11 cellular contexts compared by ENCODE assay signal in the genomic region with DNA sequence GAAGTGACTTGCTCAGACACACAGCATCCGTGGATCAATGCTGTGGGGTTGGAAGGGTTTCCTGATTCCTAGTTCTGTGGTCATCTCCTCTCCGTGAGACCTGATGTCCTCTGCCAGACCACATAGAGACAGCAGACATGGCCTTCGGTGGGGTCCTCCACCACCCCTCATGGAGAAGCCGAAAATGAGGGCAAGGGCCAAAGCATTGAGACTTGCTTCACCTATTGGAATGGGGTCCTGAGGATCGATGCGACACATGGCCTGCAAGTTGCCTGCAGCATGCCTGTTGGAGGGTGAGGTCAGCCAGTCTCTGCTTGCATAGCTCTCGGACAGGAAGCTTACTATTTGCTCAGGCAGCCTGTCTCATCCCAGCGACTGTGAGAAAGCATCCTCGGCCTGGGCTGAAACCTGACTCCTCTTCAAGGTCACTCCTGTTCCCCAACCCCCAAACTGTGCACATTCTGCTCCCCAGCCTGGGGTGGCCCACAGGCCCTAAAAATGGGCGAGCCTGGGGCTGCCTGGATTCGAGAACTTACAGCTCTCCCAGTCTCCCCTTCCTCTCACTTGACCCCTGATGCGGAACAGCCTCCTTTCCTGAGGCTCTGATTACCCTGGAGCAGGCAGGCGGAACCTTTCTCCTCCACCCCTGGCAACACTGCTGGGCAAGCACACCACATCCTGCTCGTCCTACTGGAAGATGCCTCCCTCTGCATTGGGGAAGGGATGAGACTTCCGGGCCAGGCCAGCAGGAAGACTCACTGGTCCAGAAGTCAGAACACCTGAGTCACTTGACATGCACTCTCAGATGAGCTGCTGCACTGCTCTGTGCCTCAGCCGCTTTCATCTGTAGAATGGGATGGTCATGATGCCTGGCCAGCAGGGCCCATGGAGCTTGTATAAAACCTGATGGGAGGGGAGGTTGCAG.
DNase-seq lines count a peak whose midpoint lies in the region; ATAC-seq, FAIRE-seq and TF ChIP-seq lines count a peak whose summit lies in the region.
"Had no signal": no experiment of that assay in that cellular context is flagged by ENCODE, and none has a peak within 500 bp of the region (broad histone marks: within the 10 kb centered on the region; RNA-seq: fewer than 3 reads in every experiment).

No MANE protein-coding gene starts in this region.

- POLR2A ChIA-PET in GM10248 (lab: Yijun Ruan, JAX), result no interaction called here

- peak; percentile 15 for DNase-seq in activated T-cell treated with anti-CD3 and anti-CD28 coated beads, Interleukin-2, amount 50 U/mL, for 24 hours
- DNase-seq in activated T-cell treated with anti-CD3 and anti-CD28 coated beads, Interleukin-2, amount 50 U/mL, for 4 hours, result no peak
- DNase-seq in RCC 7860 (ENCODE audit: low spot score) (peak; percentile 90), fibroblast of peridontal ligament (ENCODE audit: extremely low read depth) (peak; percentile 48), upper lobe of right lung (peak; percentile 48), GM10248 (ENCODE audit: extremely low spot score) (no peak), Calu3 (no peak), testis (no peak)
- DNase-seq: CD4-positive, CD25-positive, alpha-beta regulatory T cell had no signal

- peaks cover 6% of the 10 kb centered on the region for H3K27me3 Mint-ChIP-seq in activated T-cell treated with anti-CD3 and anti-CD28 coated beads, Interleukin-2, amount 50 U/mL, for 24 hours
- peaks cover 9% of the 10 kb centered on the region for H3K27me3 Mint-ChIP-seq in activated T-cell treated with anti-CD3 and anti-CD28 coated beads, Interleukin-2, amount 50 U/mL, for 4 hours (ENCODE audit: low read depth)
- H3K27me3 Mint-ChIP-seq in Calu3 (ENCODE audit: unreplicated experiment), result no peaks in the 10 kb centered on the region

- ATAC-seq in activated T-cell treated with anti-CD3 and anti-CD28 coated beads, Interleukin-2, amount 50 U/mL, for 4 hours, result no peak
- ATAC-seq in upper lobe of right lung, result no peak

- peaks cover 9% of the 10 kb centered on the region for H3K4me1 Mint-ChIP-seq in activated T-cell treated with anti-CD3 and anti-CD28 coated beads, Interleukin-2, amount 50 U/mL, for 24 hours (ENCODE audit: low read depth)
- H3K4me1 Mint-ChIP-seq in activated T-cell treated with anti-CD3 and anti-CD28 coated beads, Interleukin-2, amount 50 U/mL, for 4 hours (ENCODE audit: low read depth), result peaks cover 2% of the 10 kb centered on the region
- H3K4me1 Mint-ChIP-seq in Calu3 (ENCODE audit: low read depth, unreplicated experiment), result peaks cover 8% of the 10 kb centered on the region

- H3K27ac Mint-ChIP-seq in activated T-cell treated with anti-CD3 and anti-CD28 coated beads, Interleukin-2, amount 50 U/mL, for 24 hours, result no peak overlapping the region
- H3K27ac Mint-ChIP-seq in Calu3 (ENCODE audit: unreplicated experiment), result no peak overlapping the region

- CTCF ChIA-PET in GM10248 (lab: Yijun Ruan, JAX), result interaction anchor here (0.6 to 2.6 kb wide), 8 partner anchors 8 to 204 kb away, joined by 3 to 14 read pairs (median 4); no protein-coding TSS in a partner anchor
- CTCF ChIA-PET in Calu3 (lab: Charles Lee), result interaction anchor here (1.3 kb wide), 1 partner anchor 59 kb away, joined by 6 read pairs; no protein-coding TSS in a partner anchor

- TF ChIP-seq CTCF in upper lobe of right lung (IDR thresholded peaks at IDR 0.05) (no peak), GM10248 (IDR thresholded peaks at IDR 0.05; ENCODE audit: control extremely low read depth, extremely low read depth, low read depth, missing control alignments) (no peak), Calu3 (IDR thresholded peaks at IDR 0.05; ENCODE audit: unreplicated experiment) (no peak), testis (IDR thresholded peaks at IDR 0.05) (no peak)

- no peaks in the 10 kb centered on the region for H3K36me3 Mint-ChIP-seq in activated T-cell treated with anti-CD3 and anti-CD28 coated beads, Interleukin-2, amount 50 U/mL, for 24 hours (ENCODE audit: low read depth)
- H3K36me3 Mint-ChIP-seq in activated T-cell treated with anti-CD3 and anti-CD28 coated beads, Interleukin-2, amount 50 U/mL, for 4 hours (ENCODE audit: insufficient read depth), result no peaks in the 10 kb centered on the region
- H3K36me3 Mint-ChIP-seq in Calu3 (ENCODE audit: insufficient read depth, unreplicated experiment), result peaks cover 4% of the 10 kb centered on the region
- H3K36me3 Mint-ChIP-seq: CD4-positive, CD25-positive, alpha-beta regulatory T cell had no signal

- H3K4me3 Mint-ChIP-seq in activated T-cell treated with anti-CD3 and anti-CD28 coated beads, Interleukin-2, amount 50 U/mL, for 24 hours, result no peak overlapping the region
- H3K4me3 Mint-ChIP-seq in activated T-cell treated with anti-CD3 and anti-CD28 coated beads, Interleukin-2, amount 50 U/mL, for 4 hours, result no peak overlapping the region
- no peak overlapping the region for H3K4me3 Mint-ChIP-seq in Calu3 (ENCODE audit: low read depth, unreplicated experiment)
- H3K4me3 Mint-ChIP-seq: CD4-positive, CD25-positive, alpha-beta regulatory T cell had no signal

- intact Hi-C loops in upper lobe of right lung (cut with DNase I), result no loop called here
- intact Hi-C loops in Calu3 (cut with micrococcal nuclease; ENCODE audit: unreplicated experiment), result loop anchor here (10.0 kb wide), 1 partner anchor 726 kb away; no protein-coding TSS in a partner anchor
- intact Hi-C loops in testis (cut with DNase I; ENCODE audit: low total_unique reads), result loop anchor here (10.0 kb wide), 1 partner anchor 206 kb away; no protein-coding TSS in a partner anchor

- H3K27ac ChIP-seq in upper lobe of right lung, result no peak overlapping the region
- H3K27ac ChIP-seq in testis, result no peak overlapping the region
- H3K27ac ChIP-seq: HL-60, SK-N-MC had no signal

- peaks cover 14% of the 10 kb centered on the region for H3K4me1 ChIP-seq in upper lobe of right lung
- peaks cover 14% of the 10 kb centered on the region for H3K4me1 ChIP-seq in testis

- FAIRE-seq in RCC 7860 (lab: Jason Lieb, UNC), result peak; percentile 38

- H3K9me3 ChIP-seq in upper lobe of right lung, result no peaks in the 10 kb centered on the region
- H3K9me3 ChIP-seq in testis, result no peaks in the 10 kb centered on the region

- no peaks in the 10 kb centered on the region for H3K36me3 ChIP-seq in upper lobe of right lung
- no peaks in the 10 kb centered on the region for H3K36me3 ChIP-seq in testis (ENCODE audit: low read depth, missing control alignments)

- no TSS peak for BruUV-seq in Calu3 (replicated peaks; lab: Mats Ljungman, UMichigan)

- WGBS in testis, 2 donors, result 71 to 72% methylated on average over 12 to 16 of the region's 16 CpGs

- no peaks in the 10 kb centered on the region for H3K9me3 Mint-ChIP-seq in activated T-cell treated with anti-CD3 and anti-CD28 coated beads, Interleukin-2, amount 50 U/mL, for 24 hours
- H3K9me3 Mint-ChIP-seq in activated T-cell treated with anti-CD3 and anti-CD28 coated beads, Interleukin-2, amount 50 U/mL, for 4 hours, result no peaks in the 10 kb centered on the region
- H3K9me3 Mint-ChIP-seq in Calu3 (ENCODE audit: low read depth, unreplicated experiment), result no peaks in the 10 kb centered on the region
- H3K9me3 Mint-ChIP-seq: CD4-positive, CD25-positive, alpha-beta regulatory T cell had no signal

- H3K4me3 ChIP-seq in upper lobe of right lung, result no peak overlapping the region
- H3K4me3 ChIP-seq in testis, result no peak overlapping the region
- H3K4me3 ChIP-seq: SK-N-MC had no signal

- H3K27me3 ChIP-seq in upper lobe of right lung (no peaks in the 10 kb centered on the region), testis (no peaks in the 10 kb centered on the region)

- TF ChIP-seq POLR2A in testis (IDR thresholded peaks at IDR 0.05), result no peak

Comparison
In these comparisons a context has a peak if more than half of its experiments do, and no peak if none do; other contexts are left out.
1. DNase-seq: peak in activated T-cell treated with anti-CD3 and anti-CD28 coated beads, Interleukin-2, amount 50 U/mL, for 24 hours (single experiment), RCC 7860 (single experiment), fibroblast of peridontal ligament (single experiment) and upper lobe of right lung (single experiment); none in activated T-cell treated with anti-CD3 and anti-CD28 coated beads, Interleukin-2, amount 50 U/mL, for 4 hours (single experiment), GM10248 (single experiment), Calu3 (single experiment) and testis (single experiment).